In genomic region chr20:57661201-57662027, GRCh38 we compare ENCODE assay signal across 13 cellular contexts. TPM values are rescaled to one million over a fixed set of nuclear protein-coding genes. Genes with fewer than 3 reads are reported as not detected.
A peak's percentile ranks its signal among the peaks of the same experiment; 100 is the strongest.
DNase-seq lines count a peak whose midpoint lies in the region; ATAC-seq, FAIRE-seq and TF ChIP-seq lines count a peak whose summit lies in the region.
"Had no signal": no experiment of that assay in that cellular context is flagged by ENCODE, and none has a peak within 500 bp of the region (broad histone marks: within the 10 kb centered on the region; RNA-seq: fewer than 3 reads in every experiment).

No MANE protein-coding gene starts in this region.

- H3K9me3 ChIP-seq in BLaER1 = no peaks in the 10 kb centered on the region
- H3K9me3 ChIP-seq: SJSA1 had no signal

- peaks cover 45% of the 10 kb centered on the region for H3K36me3 ChIP-seq in BLaER1

- peaks cover 100% of the 10 kb centered on the region for H4K20me1 ChIP-seq in BLaER1

- no peaks in the 10 kb centered on the region for H3K27me3 ChIP-seq in BLaER1
- H3K27me3 ChIP-seq: SJSA1 had no signal

- no peak overlapping the region for H3K4me3 ChIP-seq in BLaER1
- H3K4me3 ChIP-seq: SJSA1 had no signal

- peak overlapping the region; percentile 80 for H3K4me2 ChIP-seq in BLaER1

- TF ChIP-seq CTCF in omental fat pad (IDR thresholded peaks at IDR 0.05) = no peak

- H3K4me1 ChIP-seq in BLaER1 = peaks cover 100% of the 10 kb centered on the region
- H3K4me1 ChIP-seq: SJSA1 had no signal

- no peak for ATAC-seq in sciatic nerve
- ATAC-seq in omental fat pad (ENCODE audit: low FRiP score) = no peak
- no peak for ATAC-seq in HG03095 (IDR thresholded peaks at IDR 0.05; ENCODE audit: unreplicated experiment)
- no peak for ATAC-seq in GM19351 (IDR thresholded peaks at IDR 0.05; ENCODE audit: unreplicated experiment)

- FAIRE-seq in HTR-8/SVneo (lab: Jason Lieb, UNC) = peak; percentile 13

- no peak overlapping the region for H3K9ac ChIP-seq in BLaER1

- DNase-seq in HTR-8/SVneo (ENCODE audit: insufficient read length, low spot score) (no peak), cardiac septum (ENCODE audit: low spot score) (peak; percentile 69), sciatic nerve (ENCODE audit: low spot score) (peak; percentile 60), foreskin melanocyte (no peak), omental fat pad (ENCODE audit: low spot score) (no peak)
- DNase-seq: activated CD4-positive, alpha-beta T cell treated with anti-CD3 and anti-CD28 coated beads, Interleukin-2, amount 10 ng/mL, durations not matched to agents 7 days and 5 days; mesendoderm; MM.1S; NCI-H446 treated with DMSO at 0.1 percent for 48 hours had no signal

- no peak overlapping the region for H3K27ac ChIP-seq in BLaER1
- H3K27ac ChIP-seq: SJSA1 had no signal

- intact Hi-C loops in cardiac septum (cut with DNase I) (no loop called here), sciatic nerve (cut with DNase I) (no loop called here)

RNA-seq across cellular contexts. Expression of gene ZBP1, which starts 41.2 kb away (rescaled TPM):
- total RNA-seq in cardiac septum (0.43 TPM), sciatic nerve (0.49 TPM), omental fat pad (under 1 TPM in 3 of 4 donors, not detected in 1; 0.28 to 0.84 (median 0.56) TPM)
- total RNA-seq: SJSA1 had no signal

RNA-seq across cellular contexts. Expression of gene PMEPA1, which starts 48.4 kb away (rescaled TPM):
- total RNA-seq in cardiac septum (34.8 TPM), sciatic nerve (26.3 TPM), omental fat pad (10 to 100 TPM; 10.4 to 42.7 (median 18.9) TPM)

Comparison
In these comparisons a context has a peak if more than half of its experiments do, and no peak if none do; other contexts are left out.
1. DNase-seq: peak in cardiac septum (single experiment) and sciatic nerve (single experiment); none in HTR-8/SVneo (single experiment), foreskin melanocyte (single experiment) and omental fat pad (single experiment).